Comparison of ENCODE assay signal across 14 cellular contexts in the genomic region with DNA sequence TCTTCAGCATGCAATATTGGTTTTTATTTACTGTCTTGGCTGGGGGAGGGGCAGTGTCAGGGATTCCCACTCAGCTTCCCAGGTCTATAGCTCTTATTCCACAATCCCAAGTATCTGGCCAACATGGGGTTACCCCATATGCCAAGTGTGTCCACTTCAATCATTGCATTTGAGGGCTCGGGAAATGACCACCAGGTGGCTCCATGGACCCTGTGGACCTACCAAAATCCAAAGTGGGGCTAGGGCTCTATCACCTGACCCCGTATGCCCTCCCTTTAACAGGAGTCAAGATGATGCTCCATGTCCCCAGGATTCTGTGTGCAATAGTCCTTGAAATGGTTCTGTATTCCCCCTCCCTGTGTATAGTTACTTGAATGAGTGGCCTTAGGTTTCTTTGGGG. TPM values are rescaled to one million over a fixed set of nuclear protein-coding genes. Genes with fewer than 3 reads are reported as not detected.
DNase-seq lines count a peak whose midpoint lies in the region; ATAC-seq and TF ChIP-seq lines count a peak whose summit lies in the region.
"Had no signal": no experiment of that assay in that cellular context is flagged by ENCODE, and none has a peak within 500 bp of the region (broad histone marks: within the 10 kb centered on the region; RNA-seq: fewer than 3 reads in every experiment).

No MANE protein-coding gene starts in this region.

- H3K36me3 Mint-ChIP-seq in type B pancreatic cell: no peaks in the 10 kb centered on the region
- no peaks in the 10 kb centered on the region for H3K36me3 Mint-ChIP-seq in activated naive CD4-positive, alpha-beta T cell treated with anti-CD3 and anti-CD28 coated beads for 36 hours (ENCODE audit: low read depth)
- H3K36me3 Mint-ChIP-seq: activated naive CD8-positive, alpha-beta T cell had no signal

- no peaks in the 10 kb centered on the region for H3K9me3 ChIP-seq in heart left ventricle
- H3K9me3 ChIP-seq in right atrium auricular region: no peaks in the 10 kb centered on the region
- H3K9me3 ChIP-seq in OCI-LY7 (ENCODE audit: low read length): no peaks in the 10 kb centered on the region

- no TSS peak for BruUV-seq in OCI-LY7 (replicated peaks; lab: Mats Ljungman, UMichigan)

- no peak overlapping the region for H3K4me2 ChIP-seq in OCI-LY7 (ENCODE audit: low read length)

- intact Hi-C loops in heart left ventricle (cut with DNase I): no loop called here
- intact Hi-C loops in OCI-LY7 (cut with micrococcal nuclease; ENCODE audit: unreplicated experiment): no loop called here
- intact Hi-C loops in activated naive CD4-positive, alpha-beta T cell treated with anti-CD3 and anti-CD28 coated beads for 36 hours (cut with micrococcal nuclease): no loop called here

- H3K27ac ChIP-seq in heart left ventricle: no peak overlapping the region
- H3K27ac ChIP-seq in right atrium auricular region: no peak overlapping the region
- H3K27ac ChIP-seq in OCI-LY7 (ENCODE audit: low read depth, low read length, poor library complexity, severe bottlenecking): no peak overlapping the region

- H3K27me3 Mint-ChIP-seq in type B pancreatic cell: peaks cover 4% of the 10 kb centered on the region
- H3K27me3 Mint-ChIP-seq in activated naive CD4-positive, alpha-beta T cell treated with anti-CD3 and anti-CD28 coated beads for 36 hours (ENCODE audit: low read depth): peaks cover 3% of the 10 kb centered on the region

- DNase-seq in heart left ventricle (no peak), right atrium auricular region (ENCODE audit: low spot score) (no peak), OCI-LY7 (ENCODE audit: low spot score) (no peak), fibroblast of pulmonary artery (ENCODE audit: low read depth) (no peak), type B pancreatic cell (ENCODE audit: extremely low spot score, unreplicated experiment) (no peak), activated gamma-delta T cell treated with Interleukin-2 at 50 U/mL for 16 hours (no peak)
- no peak for DNase-seq in activated naive CD4-positive, alpha-beta T cell treated with anti-CD3 and anti-CD28 coated beads for 36 hours
- DNase-seq: NCI-H187 treated with DMSO at 0.1 percent for 48 hours, OCI-M1, T-helper 17 cell had no signal

- no peaks in the 10 kb centered on the region for H4K20me1 ChIP-seq in OCI-LY7 (ENCODE audit: insufficient read depth, low read length)

- H3K79me2 ChIP-seq in OCI-LY7 (ENCODE audit: insufficient read depth, low read depth, low read length): no peaks in the 10 kb centered on the region

- no peaks in the 10 kb centered on the region for H3K4me1 Mint-ChIP-seq in type B pancreatic cell (ENCODE audit: unreplicated experiment)
- H3K4me1 Mint-ChIP-seq in activated naive CD4-positive, alpha-beta T cell treated with anti-CD3 and anti-CD28 coated beads for 36 hours (ENCODE audit: low read depth): no peaks in the 10 kb centered on the region
- H3K4me1 Mint-ChIP-seq: nephron, T-helper 17 cell had no signal

- H3K4me1 ChIP-seq in heart left ventricle (no peaks in the 10 kb centered on the region), right atrium auricular region (no peaks in the 10 kb centered on the region), OCI-LY7 (ENCODE audit: insufficient read depth, low read length, poor library complexity, severe bottlenecking) (peaks cover 21% of the 10 kb centered on the region)

- H3K27me3 ChIP-seq in heart left ventricle (no peaks in the 10 kb centered on the region), right atrium auricular region (no peaks in the 10 kb centered on the region)

- WGBS in heart left ventricle, 4 donors: 60 to 75% (median 65%) methylated on average over 2 of the region's 2 CpGs

- POLR2A ChIA-PET in OCI-LY7 (lab: Charles Lee): interaction anchor here (1.2 kb wide), 1 partner anchor 18 kb away, joined by 3 read pairs; no protein-coding TSS in a partner anchor

- H3K36me3 ChIP-seq in heart left ventricle (no peaks in the 10 kb centered on the region), right atrium auricular region (no peaks in the 10 kb centered on the region), OCI-LY7 (ENCODE audit: insufficient read depth, low read length) (no peaks in the 10 kb centered on the region)

- H3K4me3 Mint-ChIP-seq in type B pancreatic cell: no peak overlapping the region
- no peak overlapping the region for H3K4me3 Mint-ChIP-seq in activated naive CD4-positive, alpha-beta T cell treated with anti-CD3 and anti-CD28 coated beads for 36 hours
- H3K4me3 Mint-ChIP-seq: activated naive CD8-positive, alpha-beta T cell; B cell; nephron; T-helper 17 cell had no signal

- CTCF ChIA-PET in OCI-LY7 (lab: Charles Lee; ENCODE audit: unreplicated experiment): no interaction called here
- CTCF ChIA-PET in activated naive CD4-positive, alpha-beta T cell treated with anti-CD3 and anti-CD28 coated beads for 36 hours (lab: Charles Lee): no interaction called here

- H3K9me2 ChIP-seq in OCI-LY7 (ENCODE audit: insufficient read depth, low read length): no peaks in the 10 kb centered on the region

- no peaks in the 10 kb centered on the region for H3K9me3 Mint-ChIP-seq in type B pancreatic cell
- no peaks in the 10 kb centered on the region for H3K9me3 Mint-ChIP-seq in activated naive CD4-positive, alpha-beta T cell treated with anti-CD3 and anti-CD28 coated beads for 36 hours
- H3K9me3 Mint-ChIP-seq: nephron had no signal

- H3K4me3 ChIP-seq in heart left ventricle (no peak overlapping the region), right atrium auricular region (no peak overlapping the region), OCI-LY7 (ENCODE audit: low read depth, low read length, poor library complexity, severe bottlenecking) (no peak overlapping the region), fibroblast of pulmonary artery (replicated peaks; ENCODE audit: low read depth, low read length) (no peak overlapping the region)

- no peak overlapping the region for H2AFZ ChIP-seq in OCI-LY7 (ENCODE audit: low read length)

- TF ChIP-seq POLR2A in heart left ventricle (IDR thresholded peaks at IDR 0.05): no peak

- ATAC-seq in heart left ventricle (no peak), GM18907 (IDR thresholded peaks at IDR 0.05; ENCODE audit: unreplicated experiment) (no peak)
- ATAC-seq: T-helper 17 cell had no signal

- no peak overlapping the region for H3K27ac Mint-ChIP-seq in type B pancreatic cell
- H3K27ac Mint-ChIP-seq in activated naive CD4-positive, alpha-beta T cell treated with anti-CD3 and anti-CD28 coated beads for 36 hours: no peak overlapping the region
- H3K27ac Mint-ChIP-seq: activated naive CD8-positive, alpha-beta T cell; B cell; nephron; T-helper 17 cell had no signal

- TF ChIP-seq CTCF in heart left ventricle (IDR thresholded peaks at IDR 0.05) (peak in 7 of 12 donors; percentile 8 to 33 (median 21)), right atrium auricular region (IDR thresholded peaks at IDR 0.05) (no peak), OCI-LY7 (conservative IDR thresholded peaks at IDR 0.05; ENCODE audit: low read length) (peak; percentile 52; the same call in 1 of the 2 replicates), fibroblast of pulmonary artery (IDR thresholded peaks at IDR 0.05; ENCODE audit: low read length, missing control alignments) (peak; percentile 29), type B pancreatic cell (conservative IDR thresholded peaks at IDR 0.05) (peak; percentile 35)

RNA-seq across cellular contexts. Expression of a gene that starts 12.1 kb away (rescaled TPM):
- total RNA-seq in heart left ventricle: 10 to 100 TPM in 7 of 9 donors, 1 to 10 TPM in 2; 3.8 to 20.3 (median 13.8) TPM
- polyA plus RNA-seq in heart left ventricle: 1 to 10 TPM; 6.3 to 7.8 TPM
- 1 to 10 TPM; 5.0 to 5.8 TPM for total RNA-seq in right atrium auricular region
- 4.3 and 8.2 TPM in 2 replicates for total RNA-seq in OCI-LY7 (2014; rRNA removed; shearing (Covaris generic))
- total RNA-seq in OCI-LY7 (2022): 12.8 and 13.8 TPM in 2 replicates
- total RNA-seq in type B pancreatic cell (ENCODE audit: low replicate concordance): 20.9 and 21.0 TPM in 2 replicates
- 1 to 10 TPM; 3.6 to 6.1 TPM for total RNA-seq in activated naive CD4-positive, alpha-beta T cell treated with anti-CD3 and anti-CD28 coated beads for 36 hours

RNA-seq across cellular contexts. Expression of a gene that starts 19.8 kb away (rescaled TPM):
- total RNA-seq in heart left ventricle: 10 to 100 TPM in 2 of 9 donors, 1 to 10 TPM in 7; 1.6 to 17.1 (median 5.4) TPM
- polyA plus RNA-seq in heart left ventricle: 1 to 10 TPM; 2.2 TPM
- 1 to 10 TPM; 5.2 to 9.4 TPM for total RNA-seq in right atrium auricular region
- 8.4 and 9.7 TPM in 2 replicates for total RNA-seq in OCI-LY7 (2014; rRNA removed; shearing (Covaris generic))
- 18.6 and 20.4 TPM in 2 replicates for total RNA-seq in OCI-LY7 (2022)
- 14.0 and 15.5 TPM in 2 replicates for total RNA-seq in type B pancreatic cell (ENCODE audit: low replicate concordance)
- 1 to 10 TPM; 7.1 to 7.8 TPM for total RNA-seq in activated naive CD4-positive, alpha-beta T cell treated with anti-CD3 and anti-CD28 coated beads for 36 hours

Comparison
In these comparisons a context has a peak if more than half of its experiments do, and no peak if none do; other contexts are left out.
1. CTCF ChIP-seq: peak in heart left ventricle (7 of 12), OCI-LY7 (single experiment), fibroblast of pulmonary artery (single experiment) and type B pancreatic cell (single experiment); none in right atrium auricular region (0 of 2).